30 cellular contexts compared by ENCODE assay signal in genomic region chrX:119343856-119344255, GRCh38. TPM values are rescaled to one million over a fixed set of nuclear protein-coding genes. Genes with fewer than 3 reads are reported as not detected.
DNase-seq lines count a peak whose midpoint lies in the region; ATAC-seq, FAIRE-seq and TF ChIP-seq lines count a peak whose summit lies in the region.
"Had no signal": no experiment of that assay in that cellular context is flagged by ENCODE, and none has a peak within 500 bp of the region (broad histone marks: within the 10 kb centered on the region; RNA-seq: fewer than 3 reads in every experiment).

No MANE protein-coding gene starts in this region.

- H3K27me3 ChIP-seq in pancreas, result peaks cover 0 to 5% (median 0%) of the 10 kb centered on the region in 4 donors
- H3K27me3 ChIP-seq in effector memory CD4-positive, alpha-beta T cell (replicated peaks; ENCODE audit: control insufficient read depth, insufficient read depth, low read length, poor library complexity, severe bottlenecking), result no peaks in the 10 kb centered on the region
- H3K27me3 ChIP-seq in CD4-positive, alpha-beta T cell (ENCODE audit: control insufficient read depth, insufficient read depth, low read length), result no peaks in the 10 kb centered on the region
- H3K27me3 ChIP-seq: gastrocnemius medialis, testis had no signal

- no peak overlapping the region for H3K4me3 ChIP-seq in LNCaP clone FGC (ENCODE audit: low read depth, low read length)
- no peak overlapping the region for H3K4me3 ChIP-seq in pancreas
- H3K4me3 ChIP-seq in effector memory CD4-positive, alpha-beta T cell (ENCODE audit: insufficient read depth, low read depth, low read length, poor library complexity, severe bottlenecking), result no peak overlapping the region
- H3K4me3 ChIP-seq: gastrocnemius medialis, K562, testis had no signal

- DNase-seq in DMS153 (lab: John Stamatoyannopoulos, UW), result peak; percentile 21
- DNase-seq in DMS153 treated with DMSO at 0.1 percent for 48 hours (lab: John Stamatoyannopoulos, UW; ENCODE audit: unreplicated experiment), result no peak
- peak; percentile 77 for DNase-seq in LNCaP clone FGC (ENCODE audit: low read depth)
- DNase-seq in pancreas, result no peak
- DNase-seq in activated gamma-delta T cell (lab: John Stamatoyannopoulos, UW), result no peak
- DNase-seq in effector memory CD4-positive, alpha-beta T cell, result no peak
- no peak for DNase-seq in CD4-positive, alpha-beta T cell
- DNase-seq: activated CD4-positive, alpha-beta T cell treated with anti-CD3 and anti-CD28 coated beads, Interleukin-2, amount 10 ng/mL, durations not matched to agents 7 days and 5 days; activated naive CD8-positive, alpha-beta T cell treated with anti-CD3 and anti-CD28 coated beads for 36 hours; aorta; endodermal cell; gastrocnemius medialis; HCEC 1CT; hypothalamus; left ventricle myocardium superior; MV-4-11; naive thymus-derived CD4-positive, alpha-beta T cell; NCI-H187; NCI-H524 treated with DMSO at 0.1 percent for 48 hours; NK-92 treated with Interleukin-12 subunit alpha and Interleukin-12 subunit beta, amount 100 ng/mL, for 24 hours; Right ventricle myocardium superior; stimulated activated naive CD8-positive, alpha-beta T cell treated with anti-CD3 and anti-CD28 coated beads, Interleukin-15, Interleukin-2, amounts not matched to agents 100 U/mL and 50 U/mL, for 24 hours; T-helper 9 cell; testis had no signal

- peak in 2 of 4 donors; percentile 15 to 64 for ATAC-seq in pancreas
- ATAC-seq in CD4-positive, alpha-beta T cell (ENCODE audit: poor library complexity), result no peak
- ATAC-seq: gastrocnemius medialis; K562; left ventricle myocardium superior; naive thymus-derived CD4-positive, alpha-beta T cell; stimulated activated naive CD8-positive, alpha-beta T cell treated with anti-CD3 and anti-CD28 coated beads, Interleukin-15, Interleukin-2, amounts not matched to agents 100 U/mL and 50 U/mL, for 24 hours had no signal

- peak; percentile 31 for FAIRE-seq in colon (lab: Jason Lieb, UNC)
- FAIRE-seq in pancreas (lab: Jason Lieb, UNC), result peak; percentile 68
- FAIRE-seq: G401.6, HTR-8/SVneo, K562, urothelium cell line had no signal

- peaks cover 25% of the 10 kb centered on the region for H3K27me3 Mint-ChIP-seq in CD4-positive, alpha-beta T cell
- H3K27me3 Mint-ChIP-seq: activated naive CD8-positive, alpha-beta T cell treated with anti-CD3 and anti-CD28 coated beads for 36 hours had no signal

- H3K36me3 Mint-ChIP-seq in CD4-positive, alpha-beta T cell (ENCODE audit: low read depth), result no peaks in the 10 kb centered on the region
- H3K36me3 Mint-ChIP-seq: activated naive CD8-positive, alpha-beta T cell treated with anti-CD3 and anti-CD28 coated beads for 36 hours; naive thymus-derived CD4-positive, alpha-beta T cell had no signal

- intact Hi-C loops in pancreas (cut with DNase I), result no loop called here
- intact Hi-C loops in CD4-positive, alpha-beta T cell (cut with DNase I, micrococcal nuclease), result no loop called here

- H3K9me3 ChIP-seq in pancreas, result no peaks in the 10 kb centered on the region
- no peaks in the 10 kb centered on the region for H3K9me3 ChIP-seq in effector memory CD4-positive, alpha-beta T cell (ENCODE audit: control insufficient read depth, low read length)
- H3K9me3 ChIP-seq in CD4-positive, alpha-beta T cell (ENCODE audit: control insufficient read depth, low read length), result no peaks in the 10 kb centered on the region
- H3K9me3 ChIP-seq: gastrocnemius medialis, testis had no signal

- no peaks in the 10 kb centered on the region for H3K4me1 Mint-ChIP-seq in CD4-positive, alpha-beta T cell (ENCODE audit: low read depth)
- H3K4me1 Mint-ChIP-seq: activated CD4-positive, alpha-beta T cell treated with anti-CD3 and anti-CD28 coated beads, Interleukin-2, amount 10 ng/mL, durations not matched to agents 7 days and 5 days; endodermal cell had no signal

- no peak overlapping the region for H3K4me3 Mint-ChIP-seq in CD4-positive, alpha-beta T cell
- H3K4me3 Mint-ChIP-seq: activated CD4-positive, alpha-beta T cell treated with anti-CD3 and anti-CD28 coated beads, Interleukin-2, amount 10 ng/mL, durations not matched to agents 7 days and 5 days; activated naive CD8-positive, alpha-beta T cell treated with anti-CD3 and anti-CD28 coated beads for 36 hours; endodermal cell; naive thymus-derived CD4-positive, alpha-beta T cell had no signal

- CTCF ChIA-PET in CD4-positive, alpha-beta T cell (lab: Charles Lee), result no interaction called here

- TF ChIP-seq CTCF in LNCaP clone FGC (IDR thresholded peaks at IDR 0.05; ENCODE audit: control insufficient read depth, extremely low read depth, insufficient read depth) (no peak), pancreas (IDR thresholded peaks at IDR 0.05) (no peak)
- no peak for TF ChIP-seq CTCF in CD4-positive, alpha-beta T cell (IDR thresholded peaks at IDR 0.05)

- no peaks in the 10 kb centered on the region for H3K4me1 ChIP-seq in pancreas
- no peaks in the 10 kb centered on the region for H3K4me1 ChIP-seq in effector memory CD4-positive, alpha-beta T cell (ENCODE audit: control insufficient read depth, insufficient read depth, low read length, poor library complexity, severe bottlenecking)
- H3K4me1 ChIP-seq: gastrocnemius medialis, testis had no signal

- no peak overlapping the region for H3K27ac Mint-ChIP-seq in CD4-positive, alpha-beta T cell
- H3K27ac Mint-ChIP-seq: activated CD4-positive, alpha-beta T cell treated with anti-CD3 and anti-CD28 coated beads, Interleukin-2, amount 10 ng/mL, durations not matched to agents 7 days and 5 days; activated naive CD8-positive, alpha-beta T cell treated with anti-CD3 and anti-CD28 coated beads for 36 hours; endodermal cell; naive thymus-derived CD4-positive, alpha-beta T cell had no signal

- H3K9me3 Mint-ChIP-seq in CD4-positive, alpha-beta T cell, result no peaks in the 10 kb centered on the region
- H3K9me3 Mint-ChIP-seq: activated CD4-positive, alpha-beta T cell treated with anti-CD3 and anti-CD28 coated beads, Interleukin-2, amount 10 ng/mL, durations not matched to agents 7 days and 5 days; activated naive CD8-positive, alpha-beta T cell treated with anti-CD3 and anti-CD28 coated beads for 36 hours had no signal

- no peak overlapping the region for H3K27ac ChIP-seq in pancreas
- no peak overlapping the region for H3K27ac ChIP-seq in effector memory CD4-positive, alpha-beta T cell (ENCODE audit: insufficient read depth, low read length, poor library complexity, severe bottlenecking)
- H3K27ac ChIP-seq in CD4-positive, alpha-beta T cell (ENCODE audit: low read depth, low read length), result no peak overlapping the region
- H3K27ac ChIP-seq: 22Rv1, gastrocnemius medialis, testis had no signal

- POLR2A ChIA-PET in CD4-positive, alpha-beta T cell (lab: Charles Lee), result no interaction called here

- no peaks in the 10 kb centered on the region for H3K36me3 ChIP-seq in pancreas
- H3K36me3 ChIP-seq in effector memory CD4-positive, alpha-beta T cell (ENCODE audit: control insufficient read depth, insufficient read depth, low read length), result no peaks in the 10 kb centered on the region
- H3K36me3 ChIP-seq: gastrocnemius medialis had no signal

RNA-seq across cellular contexts. Expression of gene SLC25A43, which starts 55.3 kb away (rescaled TPM):
- total RNA-seq in pancreas, result 1 to 10 TPM; 3.2 to 6.5 (median 4.0) TPM
- polyA plus RNA-seq in pancreas, result 1 to 10 TPM; 3.7 to 3.8 TPM
- total RNA-seq in CD4-positive, alpha-beta T cell, result 1 to 10 TPM in 1 of 2 experiments, under 1 TPM in 1; 0.91 to 1.0 TPM

Comparison
In these comparisons a context has a peak if more than half of its experiments do, and no peak if none do; other contexts are left out.
1. DNase-seq: peak in DMS153 (single experiment) and LNCaP clone FGC (single experiment); none in DMS153 treated with DMSO at 0.1 percent for 48 hours (single experiment), pancreas (0 of 6), activated gamma-delta T cell (single experiment), effector memory CD4-positive, alpha-beta T cell (0 of 3) and CD4-positive, alpha-beta T cell (0 of 10).